ENCODE assay signal across 10 cellular contexts in the genomic region with DNA sequence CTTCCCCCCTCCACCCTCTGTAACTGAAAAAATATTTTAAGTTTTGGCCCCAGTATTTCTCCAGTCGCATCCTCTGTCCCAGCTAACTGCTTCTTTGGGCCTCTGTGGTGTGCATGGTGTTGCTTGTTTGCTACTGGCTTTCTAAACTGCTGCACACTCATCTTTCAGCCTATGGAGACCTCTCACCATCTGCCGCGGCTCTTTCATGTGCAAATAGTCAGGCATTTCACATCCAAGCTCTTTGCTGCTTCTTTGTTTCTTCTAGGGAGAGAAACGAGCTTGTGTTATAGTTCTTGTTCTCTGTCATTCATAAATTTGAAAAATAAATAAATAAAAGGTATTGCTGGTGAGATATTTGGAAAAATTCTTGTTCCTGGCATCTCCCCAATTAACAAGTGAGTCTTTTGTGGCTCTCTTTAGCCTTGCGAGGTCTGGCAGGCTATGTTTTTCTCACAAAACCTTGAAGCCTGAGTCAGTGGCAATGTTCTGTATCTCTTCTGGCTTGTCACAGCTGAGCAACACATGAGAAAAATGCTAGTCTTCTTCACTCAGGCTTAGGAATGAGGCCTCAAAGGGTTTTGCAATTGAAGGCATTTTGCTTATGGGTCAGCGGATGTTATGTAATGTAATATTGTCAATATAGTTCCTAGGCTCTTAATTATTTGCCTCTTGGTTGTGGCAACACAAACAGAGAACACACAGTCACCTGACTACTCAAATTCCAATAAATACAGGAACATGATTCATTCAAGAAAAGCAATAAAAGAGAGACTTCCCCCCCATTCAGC.
DNase-seq lines count a peak whose midpoint lies in the region; ATAC-seq, FAIRE-seq and TF ChIP-seq lines count a peak whose summit lies in the region.
"Had no signal": no experiment of that assay in that cellular context is flagged by ENCODE, and none has a peak within 500 bp of the region (broad histone marks: within the 10 kb centered on the region; RNA-seq: fewer than 3 reads in every experiment).

No MANE protein-coding gene starts in this region.

- H3K9me3 Mint-ChIP-seq in CD8-positive, alpha-beta memory T cell = peaks cover 0 to 9% (median 8%) of the 10 kb centered on the region in 5 donors

- POLR2A ChIA-PET in CD8-positive, alpha-beta memory T cell (lab: Charles Lee) = no interaction called here

- no peak for FAIRE-seq in kidney (lab: Jason Lieb, UNC)

- intact Hi-C loops in kidney (cut with DNase I) = no loop called here

- DNase-seq in NCI-H1092 (lab: John Stamatoyannopoulos, UW) = peak; percentile 38
- peak; percentile 63 for DNase-seq in astrocyte of the cerebellum (ENCODE audit: low read depth)
- peak; percentile 66 for DNase-seq in islet precursor cell
- DNase-seq in CD8-positive, alpha-beta memory T cell = no peak
- DNase-seq in kidney = no peak
- DNase-seq: activated gamma-delta T cell; NCI-H345; stimulated activated naive B cell treated with anti-CD40 and anti-IgM and Interleukin-4, amounts not matched to agents 10 μg/mL and 1 μg/mL and 100 μg/mL, for 72 hours had no signal

- H3K27ac Mint-ChIP-seq in CD8-positive, alpha-beta memory T cell = no peak overlapping the region
- H3K27ac Mint-ChIP-seq: stimulated activated naive B cell treated with anti-CD40 and anti-IgM and Interleukin-4, amounts not matched to agents 10 μg/mL and 1 μg/mL and 100 μg/mL, for 72 hours had no signal

- in situ Hi-C loops in astrocyte of the cerebellum (cut with HindIII; ENCODE audit: low sequenced_read_pairs) = no loop called here

- CTCF ChIA-PET in CD8-positive, alpha-beta memory T cell (lab: Charles Lee) = no interaction called here

- no peaks in the 10 kb centered on the region for H3K9me3 ChIP-seq in skeletal muscle tissue (ENCODE audit: control insufficient read depth in 3 of 3, low read length in 3 of 3)
- no peaks in the 10 kb centered on the region for H3K9me3 ChIP-seq in CD8-positive, alpha-beta memory T cell (ENCODE audit: low read length)
- no peaks in the 10 kb centered on the region for H3K9me3 ChIP-seq in kidney (ENCODE audit: control insufficient read depth in 1 of 2, low read length in 2 of 2)

- no peaks in the 10 kb centered on the region for H3K36me3 Mint-ChIP-seq in CD8-positive, alpha-beta memory T cell

- ATAC-seq in GM18867 (IDR thresholded peaks at IDR 0.05; ENCODE audit: unreplicated experiment) = no peak
- ATAC-seq: stimulated activated naive B cell treated with anti-CD40 and anti-IgM and Interleukin-4, amounts not matched to agents 10 μg/mL and 1 μg/mL and 100 μg/mL, for 72 hours had no signal

- no peaks in the 10 kb centered on the region for H3K4me1 Mint-ChIP-seq in CD8-positive, alpha-beta memory T cell
- H3K4me1 Mint-ChIP-seq: stimulated activated naive B cell treated with anti-CD40 and anti-IgM and Interleukin-4, amounts not matched to agents 10 μg/mL and 1 μg/mL and 100 μg/mL, for 72 hours had no signal

- H3K27me3 ChIP-seq in skeletal muscle tissue (ENCODE audit: control insufficient read depth in 3 of 3, insufficient read depth in 3 of 3, low read length in 3 of 3) = no peaks in the 10 kb centered on the region
- no peaks in the 10 kb centered on the region for H3K27me3 ChIP-seq in CD8-positive, alpha-beta memory T cell (ENCODE audit: insufficient read depth, low read length, poor library complexity, severe bottlenecking)

- H3K27me3 Mint-ChIP-seq in CD8-positive, alpha-beta memory T cell = peaks cover 9 to 31% of the 10 kb centered on the region in 2 donors

- H3K4me3 Mint-ChIP-seq in CD8-positive, alpha-beta memory T cell = no peak overlapping the region
- H3K4me3 Mint-ChIP-seq: stimulated activated naive B cell treated with anti-CD40 and anti-IgM and Interleukin-4, amounts not matched to agents 10 μg/mL and 1 μg/mL and 100 μg/mL, for 72 hours had no signal

- H3K27ac ChIP-seq in skeletal muscle tissue (ENCODE audit: low read depth, low read length) = peak overlapping the region; percentile 23
- H3K27ac ChIP-seq in CD8-positive, alpha-beta memory T cell (ENCODE audit: low read depth, low read length) = no peak overlapping the region
- H3K27ac ChIP-seq in kidney (ENCODE audit: low read depth in 2 of 2, low read length in 2 of 2) = no peak overlapping the region

- H3K36me3 ChIP-seq in skeletal muscle tissue (ENCODE audit: control insufficient read depth in 3 of 3, insufficient read depth in 3 of 3, low read length in 3 of 3) (no peaks in the 10 kb centered on the region), kidney (ENCODE audit: control insufficient read depth in 1 of 2, insufficient read depth in 2 of 2, low read length in 2 of 2) (no peaks in the 10 kb centered on the region)
- no peaks in the 10 kb centered on the region for H3K36me3 ChIP-seq in CD8-positive, alpha-beta memory T cell (ENCODE audit: insufficient read depth, low read length)

- H3K4me3 ChIP-seq in astrocyte of the cerebellum (ENCODE audit: low read depth, low read length) (no peak overlapping the region), skeletal muscle tissue (ENCODE audit: low read length in 3 of 3) (no peak overlapping the region), kidney (ENCODE audit: low read length in 2 of 2) (no peak overlapping the region)
- no peak overlapping the region for H3K4me3 ChIP-seq in CD8-positive, alpha-beta memory T cell (ENCODE audit: low read length)

- TF ChIP-seq CTCF in astrocyte of the cerebellum (IDR thresholded peaks at IDR 0.05; ENCODE audit: low read depth, low read length, missing control alignments) (no peak), kidney (IDR thresholded peaks at IDR 0.05; ENCODE audit: borderline replicate concordance, extremely low read depth, insufficient read depth) (no peak)

- H3K9ac ChIP-seq in skeletal muscle tissue (ENCODE audit: low read depth in 1 of 3, low read length in 3 of 3) (no peak overlapping the region), kidney (ENCODE audit: low read length in 2 of 2) (no peak overlapping the region)

- no peaks in the 10 kb centered on the region for H3K4me1 ChIP-seq in skeletal muscle tissue (ENCODE audit: control insufficient read depth in 3 of 3, insufficient read depth in 3 of 3, low read length in 3 of 3)
- H3K4me1 ChIP-seq in CD8-positive, alpha-beta memory T cell (ENCODE audit: insufficient read depth, low read length) = no peaks in the 10 kb centered on the region
- H3K4me1 ChIP-seq in kidney (ENCODE audit: control insufficient read depth in 1 of 2, insufficient read depth in 1 of 2, low read depth in 1 of 2, low read length in 2 of 2) = no peaks in the 10 kb centered on the region

Comparison
In these comparisons a context has a peak if more than half of its experiments do, and no peak if none do; other contexts are left out.
1. DNase-seq: peak in NCI-H1092 (single experiment), astrocyte of the cerebellum (single experiment) and islet precursor cell (single experiment); none in CD8-positive, alpha-beta memory T cell (0 of 5) and kidney (single experiment).